ENCODE assay signal across 10 cellular contexts in genomic region chr1:21938791-21939538, GRCh38. TPM values are rescaled to one million over a fixed set of nuclear protein-coding genes. Genes with fewer than 3 reads are reported as not detected.
A peak's percentile ranks its signal among the peaks of the same experiment; 100 is the strongest.
DNase-seq lines count a peak whose midpoint lies in the region; ATAC-seq and TF ChIP-seq lines count a peak whose summit lies in the region.
"Had no signal": no experiment of that assay in that cellular context is flagged by ENCODE, and none has a peak within 500 bp of the region (broad histone marks: within the 10 kb centered on the region; RNA-seq: fewer than 3 reads in every experiment).

No MANE protein-coding gene starts in this region.

- no peaks in the 10 kb centered on the region for H3K9me3 ChIP-seq in spleen

- ATAC-seq in GM19328 (IDR thresholded peaks at IDR 0.05; ENCODE audit: unreplicated experiment) (no peak), GM18517 (IDR thresholded peaks at IDR 0.05; ENCODE audit: unreplicated experiment) (no peak)

- TF ChIP-seq POLR2A in spleen (IDR thresholded peaks at IDR 0.05), result no peak

- peaks cover 14 to 62% (median 47%) of the 10 kb centered on the region in 6 donors for H3K4me1 ChIP-seq in spleen

- intact Hi-C loops in spleen (cut with DNase I; ENCODE audit: low total_unique reads), result no loop called here

- no peak for TF ChIP-seq CTCF in spleen (IDR thresholded peaks at IDR 0.05 in 8 of 11, conservative IDR thresholded peaks at IDR 0.05 in 3 of 11)

- H3K27me3 ChIP-seq in spleen (replicated peaks in 1 of 7), result peaks cover 0 to 23% (median 0%) of the 10 kb centered on the region in 7 donors

- WGBS in spleen, 5 donors, result 51 to 76% (median 59%) methylated on average over 10 of the region's 10 CpGs

- H3K4me3 ChIP-seq in spleen, result no peak overlapping the region

- DNase-seq in OCI-M1 (lab: John Stamatoyannopoulos, UW) (peak; percentile 61), kidney tubule cell (ENCODE audit: low spot score) (peak; percentile 50), spleen (no peak), MV-4-11 (lab: John Stamatoyannopoulos, UW) (no peak), NCI-H1092 (lab: John Stamatoyannopoulos, UW) (no peak)
- DNase-seq: Karpas-422 had no signal

- peak overlapping the region; percentile 45 for H3K27ac ChIP-seq in angular gyrus (ENCODE audit: low read depth, low read length)
- H3K27ac ChIP-seq in spleen, result peak overlapping the region; percentile 48 to 77 (median 60)

- no peaks in the 10 kb centered on the region for H3K36me3 ChIP-seq in spleen

RNA-seq across cellular contexts. Expression of gene HSPG2, which starts 1.9 kb away (rescaled TPM):
- 100 to 1,000 TPM in 6 of 7 donors, 10 to 100 TPM in 1; 69.7 to 395 (median 178) TPM for total RNA-seq in spleen
- 10 to 100 TPM; 14.4 to 63.5 (median 15.0) TPM for polyA plus RNA-seq in spleen

RNA-seq across cellular contexts. Expression of gene CELA3B, which starts 37.9 kb away (rescaled TPM):
- total RNA-seq in spleen, result 1 to 10 TPM in 2 of 7 donors, under 1 TPM in 1, not detected in 4; 0.60 to 1.8 (median 1.3) TPM
- under 1 TPM; 0.08 to 0.38 (median 0.24) TPM for polyA plus RNA-seq in spleen
- total RNA-seq: RPMI7951 had no signal

Comparison
In these comparisons a context has a peak if more than half of its experiments do, and no peak if none do; other contexts are left out.
1. DNase-seq: peak in OCI-M1 (single experiment) and kidney tubule cell (single experiment); none in spleen (single experiment), MV-4-11 (single experiment) and NCI-H1092 (single experiment).